Comparison of ENCODE assay signal across 8 cellular contexts in genomic region chr22:29799217-29799680, GRCh38. TPM values are rescaled to one million over a fixed set of nuclear protein-coding genes. Genes with fewer than 3 reads are reported as not detected.
DNase-seq lines count a peak whose midpoint lies in the region; ATAC-seq and TF ChIP-seq lines count a peak whose summit lies in the region.

No MANE protein-coding gene starts in this region.

- no peak overlapping the region for H3K4me3 ChIP-seq in dorsolateral prefrontal cortex
- H3K4me3 ChIP-seq in mucosa of descending colon, result no peak overlapping the region

- H3K36me3 ChIP-seq in mucosa of descending colon (ENCODE audit: low read depth), result peaks cover 11% of the 10 kb centered on the region

- peak; percentile 87 for ATAC-seq in mucosa of descending colon
- no peak for ATAC-seq in GM21786 (IDR thresholded peaks at IDR 0.05; ENCODE audit: unreplicated experiment)

- intact Hi-C loops in dorsolateral prefrontal cortex (cut with DNase I) (no loop called here), mucosa of descending colon (cut with DNase I, micrococcal nuclease) (no loop called here)

- peak; percentile 76 for DNase-seq in DMS153 (lab: John Stamatoyannopoulos, UW)
- DNase-seq in NOMO-1 treated with dmso at 0.1 percent for 144 hours (lab: John Stamatoyannopoulos, UW; ENCODE audit: unreplicated experiment), result peak; percentile 83
- DNase-seq in dorsolateral prefrontal cortex, result peak in 8 of 10 donors; percentile 52 to 79 (median 68)
- DNase-seq in mucosa of descending colon, result peak; percentile 54 to 86 (median 59)
- DNase-seq in activated CD4-positive, alpha-beta T cell treated with anti-CD3 and anti-CD28 coated beads, Interleukin-2, amount 50 U/mL, for 1 hour, result no peak
- DNase-seq in NCI-H1092 treated with DMSO at 0.1 percent for 48 hours (lab: John Stamatoyannopoulos, UW), result no peak
- DNase-seq in NCI-H526 treated with DMSO at 0.1 percent for 48 hours (lab: John Stamatoyannopoulos, UW), result no peak

- peak overlapping the region in 55 of 59 donors; percentile 9 to 85 (median 69) for H3K27ac ChIP-seq in dorsolateral prefrontal cortex

- H3K9me3 ChIP-seq in mucosa of descending colon, result no peaks in the 10 kb centered on the region

- no peaks in the 10 kb centered on the region for H3K27me3 ChIP-seq in dorsolateral prefrontal cortex

- peaks cover 6% of the 10 kb centered on the region for H3K4me1 ChIP-seq in mucosa of descending colon (ENCODE audit: low read depth)

- no peak for TF ChIP-seq CTCF in dorsolateral prefrontal cortex (IDR thresholded peaks at IDR 0.05 in 54 of 56, conservative IDR thresholded peaks at IDR 0.05 in 2 of 56; ENCODE audit: low read depth in 1 of 56, partially characterized antibody in 56 of 56)
- TF ChIP-seq CTCF in mucosa of descending colon (IDR thresholded peaks at IDR 0.05), result no peak

RNA-seq across cellular contexts. Expression of gene UQCR10, which starts 32.1 kb away (rescaled TPM):
- total RNA-seq in dorsolateral prefrontal cortex (100 to 1,000 TPM in 61 of 120 experiments, 10 to 100 TPM in 59; 57.3 to 129 (median 100) TPM), mucosa of descending colon (100 to 1,000 TPM; 102 to 178 (median 154) TPM)

RNA-seq across cellular contexts. Expression of gene ZMAT5, which starts 32.4 kb away (rescaled TPM):
- total RNA-seq in dorsolateral prefrontal cortex (10 to 100 TPM; 13.5 to 32.9 (median 20.5) TPM), mucosa of descending colon (10 to 100 TPM; 12.3 to 19.5 (median 16.1) TPM)

RNA-seq across cellular contexts. Expression of gene ASCC2, which starts 38.8 kb away (rescaled TPM):
- total RNA-seq in dorsolateral prefrontal cortex, result 10 to 100 TPM; 22.5 to 65.4 (median 35.4) TPM
- 10 to 100 TPM; 61.3 to 81.0 (median 63.5) TPM for total RNA-seq in mucosa of descending colon

Comparison
In these comparisons a context has a peak if more than half of its experiments do, and no peak if none do; other contexts are left out.
1. DNase-seq: peak in DMS153 (single experiment), NOMO-1 treated with dmso at 0.1 percent for 144 hours (single experiment), dorsolateral prefrontal cortex (8 of 10) and mucosa of descending colon (3 of 3); none in activated CD4-positive, alpha-beta T cell treated with anti-CD3 and anti-CD28 coated beads, Interleukin-2, amount 50 U/mL, for 1 hour (single experiment), NCI-H1092 treated with DMSO at 0.1 percent for 48 hours (single experiment) and NCI-H526 treated with DMSO at 0.1 percent for 48 hours (single experiment).